ENCODE assay signal across 12 cellular contexts in genomic region chr5:88193896-88194295, GRCh38.
"Had no signal": no experiment of that assay in that cellular context is flagged by ENCODE, and none has a peak within 500 bp of the region (broad histone marks: within the 10 kb centered on the region; RNA-seq: fewer than 3 reads in every experiment).

No MANE protein-coding gene starts in this region.

- ATAC-seq: heart left ventricle; left colon; stimulated activated naive CD8-positive, alpha-beta T cell treated with anti-CD3 and anti-CD28 coated beads, Interleukin-15, Interleukin-2, amounts not matched to agents 100 U/mL and 50 U/mL, for 24 hours; upper lobe of right lung had no signal

- DNase-seq: activated CD4-positive, CD25-positive, alpha-beta regulatory T cell treated with anti-CD3 and anti-CD28 coated beads, Interleukin-2, amount 50 U/mL, for 72 hours; activated gamma-delta T cell treated with Interleukin-2 at 50 U/mL for 16 hours; activated T-cell treated with anti-CD3 and anti-CD28 coated beads, Interleukin-2, amount 50 U/mL, for 1 hour; aorta; heart left ventricle; left colon; ovary; spleen; stimulated activated CD4-positive, alpha-beta T cell treated with anti-CD3 and anti-CD28 coated beads, Interleukin-4, amount 100 ng/mL, for 4 hours; stimulated activated naive CD8-positive, alpha-beta T cell treated with anti-CD3 and anti-CD28 coated beads, Interleukin-15, Interleukin-2, amounts not matched to agents 100 U/mL and 50 U/mL, for 24 hours; upper lobe of right lung; WERI-Rb-1 had no signal
